In genomic region chr16:63789603-63790002, GRCh38 we compare ENCODE assay signal across 1 cellular context.
TF ChIP-seq lines count a peak whose summit lies in the region.

No MANE protein-coding gene starts in this region.

TF ChIP-seq in H1, 55 proteins besides CTCF, POLR2A, EP300 and RAD21 (continued from another document):
- TF ChIP-seq SIRT6 (IDR thresholded peaks at IDR 0.05; ENCODE audit: low read length) (no peak), ATF2 (IDR thresholded peaks at IDR 0.05; ENCODE audit: low read length) (no peak), HDAC2 (IDR thresholded peaks at IDR 0.05; ENCODE audit: borderline replicate concordance in 1 of 2, low read depth in 2 of 2, low read length in 2 of 2) (no peak), PHF8 (conservative IDR thresholded peaks at IDR 0.05; ENCODE audit: low read depth, low read length) (no peak), CBX8 (IDR thresholded peaks at IDR 0.05; ENCODE audit: borderline replicate concordance, low read depth, low read length) (no peak), NRF1 (IDR thresholded peaks at IDR 0.05; ENCODE audit: low read depth, low read length) (no peak), ATF3 (IDR thresholded peaks at IDR 0.05; ENCODE audit: insufficient read depth, low read depth, low read length) (no peak)
